ENCODE assay signal across 9 cellular contexts in genomic region chr16:8720080-8720966, GRCh38. TPM values are rescaled to one million over a fixed set of nuclear protein-coding genes. Genes with fewer than 3 reads are reported as not detected.
A peak's percentile ranks its signal among the peaks of the same experiment; 100 is the strongest.
DNase-seq lines count a peak whose midpoint lies in the region; ATAC-seq lines count a peak whose summit lies in the region.
"Had no signal": no experiment of that assay in that cellular context is flagged by ENCODE, and none has a peak within 500 bp of the region (broad histone marks: within the 10 kb centered on the region; RNA-seq: fewer than 3 reads in every experiment).

No MANE protein-coding gene starts in this region.

- no peaks in the 10 kb centered on the region for H3K36me3 ChIP-seq in MG63

- peaks cover 43% of the 10 kb centered on the region for H3K27me3 ChIP-seq in MG63

- peak; percentile 92 for DNase-seq in DMS79 (lab: John Stamatoyannopoulos, UW)
- peak; percentile 88 for DNase-seq in NCI-H187 treated with DMSO at 0.1 percent for 48 hours (lab: John Stamatoyannopoulos, UW)
- DNase-seq in amygdala (lab: John Stamatoyannopoulos, UW): peak in 36 of 56 donors; percentile 6 to 70 (median 24)
- peak; percentile 45 for DNase-seq in myocyte (ENCODE audit: low read depth)
- no peak for DNase-seq in A172 (ENCODE audit: low spot score)
- DNase-seq in MG63: no peak
- no peak for DNase-seq in activated CD4-positive, alpha-beta T cell treated with anti-CD3 and anti-CD28 coated beads for 1 hour
- DNase-seq: GM23248 had no signal

- ATAC-seq in GM21528 (IDR thresholded peaks at IDR 0.05; ENCODE audit: low FRiP score, unreplicated experiment): no peak

- no peak overlapping the region for H3K4me3 ChIP-seq in MG63
- H3K4me3 ChIP-seq: GM23248 had no signal

- 0 out of 2 replicates have a peak, but pooled peaks cover 4% of the 10 kb centered on the region for H3K9me3 ChIP-seq in MG63

RNA-seq across cellular contexts. Expression of gene ABAT, which starts 45.9 kb away (rescaled TPM):
- 3.2 and 6.3 TPM in 2 replicates for total RNA-seq in myocyte
- polyA plus RNA-seq in myocyte (2012): 10.3 TPM
- total RNA-seq in A172 (2014; rRNA removed; shearing (Covaris generic)): 0.05 and 0.36 TPM in 2 replicates
- total RNA-seq in MG63 (2014; rRNA removed; shearing (Covaris generic); ENCODE audit: low replicate concordance): 0.12 and 0.16 TPM in 2 replicates

Comparison
In these comparisons a context has a peak if more than half of its experiments do, and no peak if none do; other contexts are left out.
1. DNase-seq: peak in DMS79 (single experiment), NCI-H187 treated with DMSO at 0.1 percent for 48 hours (single experiment), amygdala (36 of 56) and myocyte (single experiment); none in A172 (single experiment), MG63 (single experiment) and activated CD4-positive, alpha-beta T cell treated with anti-CD3 and anti-CD28 coated beads for 1 hour (single experiment).